ENCODE assay signal across 8 cellular contexts in genomic region chr17:80790021-80790765, GRCh38.
A peak's percentile ranks its signal among the peaks of the same experiment; 100 is the strongest.
DNase-seq lines count a peak whose midpoint lies in the region; ATAC-seq and TF ChIP-seq lines count a peak whose summit lies in the region.

No MANE protein-coding gene starts in this region.

- no peak overlapping the region for H2BK12ac ChIP-seq in neuronal stem cell (ENCODE audit: low read length)

- no peak overlapping the region for H3K4me2 ChIP-seq in neuronal stem cell (ENCODE audit: insufficient read depth, low read length, poor library complexity, severe bottlenecking)

- no peak overlapping the region for H2AFZ ChIP-seq in neuronal stem cell (ENCODE audit: low read length)

- peak overlapping the region; percentile 73 for H3K4me3 Mint-ChIP-seq in activated T-helper 2 cell treated with anti-CD3 and anti-CD28 coated beads, Interferon-gamma antibody, Interleukin-2, Interleukin-4, amounts not matched to agents 10 μg/mL and 5 μg/mL and 100 μg/mL, durations not matched to agents 14 hours and 24 hours and 36 hours (ENCODE audit: low read depth)

- DNase-seq in activated T-helper 2 cell treated with anti-CD3 and anti-CD28 coated beads, Interferon-gamma antibody, Interleukin-2, Interleukin-4, amounts not matched to agents 10 μg/mL and 5 μg/mL and 100 μg/mL, durations not matched to agents 14 hours and 24 hours and 36 hours (ENCODE audit: low spot score), result peak; percentile 31
- DNase-seq in neuronal stem cell (ENCODE audit: low spot score) (no peak), cerebellar nuclear complex (lab: John Stamatoyannopoulos, UW) (no peak), NCI-H446 (lab: John Stamatoyannopoulos, UW) (no peak), DMS153 treated with DMSO at 0.1 percent for 48 hours (lab: John Stamatoyannopoulos, UW; ENCODE audit: unreplicated experiment) (no peak), NCI-H2227 (lab: John Stamatoyannopoulos, UW; ENCODE audit: unreplicated experiment) (no peak)

- peak overlapping the region; percentile 92 for H3K27ac Mint-ChIP-seq in activated T-helper 2 cell treated with anti-CD3 and anti-CD28 coated beads, Interferon-gamma antibody, Interleukin-2, Interleukin-4, amounts not matched to agents 10 μg/mL and 5 μg/mL and 100 μg/mL, durations not matched to agents 14 hours and 24 hours and 36 hours

- H3K27ac ChIP-seq in neuronal stem cell (replicated peaks; ENCODE audit: low read length), result no peak overlapping the region

- no peaks in the 10 kb centered on the region for H3K27me3 ChIP-seq in neuronal stem cell (ENCODE audit: control insufficient read depth in 3 of 3, insufficient read depth in 3 of 3, low read depth in 1 of 3, low read length in 3 of 3)

- peak; percentile 29 for TF ChIP-seq CTCF in GM12873 (IDR thresholded peaks at IDR 0.05; ENCODE audit: insufficient read depth, low read depth, low read length, missing control alignments)

- no peak overlapping the region for H4K91ac ChIP-seq in neuronal stem cell (ENCODE audit: low read depth, low read length, poor library complexity)

- H3K36me3 ChIP-seq in neuronal stem cell (replicated peaks in 1 of 2; ENCODE audit: control insufficient read depth in 2 of 2, insufficient read depth in 2 of 2, low read length in 2 of 2), result peaks cover 0 to 9% of the 10 kb centered on the region in 2 donors

- H2BK15ac ChIP-seq in neuronal stem cell (ENCODE audit: low read length), result no peak overlapping the region

- H3K23ac ChIP-seq in neuronal stem cell (ENCODE audit: low read depth, low read length, poor library complexity), result no peak overlapping the region

- ATAC-seq in HG02870 (IDR thresholded peaks at IDR 0.05; ENCODE audit: unreplicated experiment), result peak; percentile 55

- H3K4me1 ChIP-seq in neuronal stem cell (ENCODE audit: control insufficient read depth in 2 of 2, insufficient read depth in 1 of 2, low read depth in 1 of 2, low read length in 2 of 2), result peaks cover 18 to 21% of the 10 kb centered on the region in 2 donors

- H2BK120ac ChIP-seq in neuronal stem cell (ENCODE audit: low read depth, low read length), result no peak overlapping the region

- no peak overlapping the region for H2BK5ac ChIP-seq in neuronal stem cell (ENCODE audit: low read length)

- no peak overlapping the region for H4K8ac ChIP-seq in neuronal stem cell (ENCODE audit: low read depth, low read length)

- H3K4ac ChIP-seq in neuronal stem cell (ENCODE audit: low read length), result no peak overlapping the region

- H3K14ac ChIP-seq in neuronal stem cell (ENCODE audit: low read length), result no peak overlapping the region

- H3K27me3 Mint-ChIP-seq in activated T-helper 2 cell treated with anti-CD3 and anti-CD28 coated beads, Interferon-gamma antibody, Interleukin-2, Interleukin-4, amounts not matched to agents 10 μg/mL and 5 μg/mL and 100 μg/mL, durations not matched to agents 14 hours and 24 hours and 36 hours (ENCODE audit: low read depth), result no peaks in the 10 kb centered on the region

- H3K4me1 Mint-ChIP-seq in activated T-helper 2 cell treated with anti-CD3 and anti-CD28 coated beads, Interferon-gamma antibody, Interleukin-2, Interleukin-4, amounts not matched to agents 10 μg/mL and 5 μg/mL and 100 μg/mL, durations not matched to agents 14 hours and 24 hours and 36 hours (ENCODE audit: low read depth), result peaks cover 74% of the 10 kb centered on the region

- peak overlapping the region; percentile 34 for H3K18ac ChIP-seq in neuronal stem cell (ENCODE audit: low read length)

- H3K36me3 Mint-ChIP-seq in activated T-helper 2 cell treated with anti-CD3 and anti-CD28 coated beads, Interferon-gamma antibody, Interleukin-2, Interleukin-4, amounts not matched to agents 10 μg/mL and 5 μg/mL and 100 μg/mL, durations not matched to agents 14 hours and 24 hours and 36 hours (ENCODE audit: low read depth), result peaks cover 64% of the 10 kb centered on the region

- H3K9me3 Mint-ChIP-seq in activated T-helper 2 cell treated with anti-CD3 and anti-CD28 coated beads, Interferon-gamma antibody, Interleukin-2, Interleukin-4, amounts not matched to agents 10 μg/mL and 5 μg/mL and 100 μg/mL, durations not matched to agents 14 hours and 24 hours and 36 hours, result peaks cover 15% of the 10 kb centered on the region

- no peaks in the 10 kb centered on the region for H3K79me1 ChIP-seq in neuronal stem cell (ENCODE audit: low read depth, low read length)

- no peak overlapping the region for H3K4me3 ChIP-seq in neuronal stem cell (ENCODE audit: low read length in 2 of 2)

- WGBS in neuronal stem cell (ENCODE audit: extremely low coverage in 2 of 2, insufficient read length in 2 of 2, insufficient replicate concordance in 1 of 2), 2 donors, result no CpG with 5 or more reads among the region's 13 CpGs

- H2AK5ac ChIP-seq in neuronal stem cell (ENCODE audit: low read depth, low read length), result no peak overlapping the region

- no peak overlapping the region for H3K9ac ChIP-seq in neuronal stem cell (ENCODE audit: low read depth, low read length, poor library complexity)

- intact Hi-C loops in activated T-helper 2 cell treated with anti-CD3 and anti-CD28 coated beads, Interferon-gamma antibody, Interleukin-2, Interleukin-4, amounts not matched to agents 10 μg/mL and 5 μg/mL and 100 μg/mL, durations not matched to agents 14 hours and 24 hours and 36 hours (cut with micrococcal nuclease), result loop anchor here (2.0 kb wide), 2 partner anchors 43 to 101 kb away; no protein-coding TSS in a partner anchor

- H3K9me3 ChIP-seq in neuronal stem cell (replicated peaks in 1 of 2; ENCODE audit: control insufficient read depth in 2 of 2, insufficient read depth in 1 of 2, low read depth in 1 of 2, low read length in 2 of 2), result peaks cover 0 to 7% of the 10 kb centered on the region in 2 donors
